5 cellular contexts compared by ENCODE assay signal in the genomic region with DNA sequence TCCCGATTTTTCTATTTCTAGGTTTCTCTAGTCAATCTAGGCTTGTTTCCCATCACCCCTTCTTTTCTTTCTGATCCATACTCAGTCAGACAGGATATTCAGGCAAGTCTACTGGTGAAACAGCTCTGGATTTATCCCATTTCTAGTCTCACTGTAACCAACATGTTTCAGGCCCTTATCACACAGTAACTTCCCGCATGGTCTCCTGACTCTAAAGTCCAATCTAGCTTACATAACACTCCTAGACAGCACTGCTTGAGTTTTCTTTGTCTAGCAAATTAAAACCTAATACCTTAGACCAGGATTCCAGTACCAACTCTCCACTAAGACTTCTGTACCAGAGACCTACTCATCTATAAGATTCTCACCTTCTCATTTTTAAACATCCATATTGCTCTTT. TPM values are rescaled to one million over a fixed set of nuclear protein-coding genes. Genes with fewer than 3 reads are reported as not detected.
"Had no signal": no experiment of that assay in that cellular context is flagged by ENCODE, and none has a peak within 500 bp of the region (broad histone marks: within the 10 kb centered on the region; RNA-seq: fewer than 3 reads in every experiment).

No MANE protein-coding gene starts in this region.

RNA-seq across cellular contexts. Expression of gene FOXD4L6, which starts 13.4 kb away (rescaled TPM):
- total RNA-seq: HT-29, HT1080, IMR-90, K562 had no signal
- polyA plus RNA-seq: IgD-negative memory B cell, IMR-90, K562 had no signal
